1 cellular context compared by ENCODE assay signal in the genomic region with DNA sequence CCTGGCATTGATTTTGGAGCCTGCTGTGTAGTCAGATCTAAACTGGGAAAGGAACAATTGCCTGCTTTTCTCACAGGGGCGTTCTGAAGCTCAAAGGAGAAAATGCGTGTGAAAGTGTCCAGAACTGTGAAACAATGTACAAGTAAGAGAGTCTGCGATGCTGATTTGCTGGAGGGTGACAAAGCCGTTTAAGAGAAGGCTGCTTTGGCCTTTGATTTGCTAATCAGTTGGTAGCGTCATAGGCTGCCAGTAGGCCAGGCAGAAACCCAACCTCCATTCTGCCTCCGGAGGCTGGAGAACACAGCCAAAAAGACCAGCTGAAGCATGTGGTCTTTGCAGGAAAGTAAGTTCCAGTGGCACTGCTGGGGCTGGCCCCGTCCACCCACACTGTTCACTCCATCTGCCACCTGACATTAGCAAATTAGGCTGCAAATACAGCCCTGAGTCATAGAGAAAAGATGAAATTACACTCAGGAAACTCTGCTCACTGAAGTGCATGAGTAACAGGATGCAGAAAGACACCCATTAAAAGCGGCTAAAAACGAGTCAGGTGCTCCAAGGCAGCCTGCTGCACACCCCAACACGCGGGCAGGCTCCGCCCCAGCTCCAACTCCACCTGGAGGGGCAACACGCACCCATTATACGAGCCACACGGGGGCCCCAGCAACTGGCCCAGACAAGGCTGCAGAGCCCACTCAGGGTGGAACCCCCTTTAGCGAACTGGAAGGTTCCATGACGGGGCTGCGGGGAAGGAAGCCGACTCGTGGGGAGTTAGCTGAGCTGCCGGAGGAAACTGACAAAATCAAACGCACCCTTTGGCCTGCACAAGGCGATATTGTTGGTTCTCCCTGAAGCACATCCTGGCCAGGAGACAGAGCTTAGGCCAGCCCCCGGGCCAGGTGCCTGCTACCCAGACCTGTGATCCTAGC.
TF ChIP-seq lines count a peak whose summit lies in the region.

No MANE protein-coding gene starts in this region.

TF ChIP-seq in GM12878, 131 proteins besides CTCF, POLR2A, EP300 and RAD21 (continued from another document):
- TF ChIP-seq, protein P1, sequence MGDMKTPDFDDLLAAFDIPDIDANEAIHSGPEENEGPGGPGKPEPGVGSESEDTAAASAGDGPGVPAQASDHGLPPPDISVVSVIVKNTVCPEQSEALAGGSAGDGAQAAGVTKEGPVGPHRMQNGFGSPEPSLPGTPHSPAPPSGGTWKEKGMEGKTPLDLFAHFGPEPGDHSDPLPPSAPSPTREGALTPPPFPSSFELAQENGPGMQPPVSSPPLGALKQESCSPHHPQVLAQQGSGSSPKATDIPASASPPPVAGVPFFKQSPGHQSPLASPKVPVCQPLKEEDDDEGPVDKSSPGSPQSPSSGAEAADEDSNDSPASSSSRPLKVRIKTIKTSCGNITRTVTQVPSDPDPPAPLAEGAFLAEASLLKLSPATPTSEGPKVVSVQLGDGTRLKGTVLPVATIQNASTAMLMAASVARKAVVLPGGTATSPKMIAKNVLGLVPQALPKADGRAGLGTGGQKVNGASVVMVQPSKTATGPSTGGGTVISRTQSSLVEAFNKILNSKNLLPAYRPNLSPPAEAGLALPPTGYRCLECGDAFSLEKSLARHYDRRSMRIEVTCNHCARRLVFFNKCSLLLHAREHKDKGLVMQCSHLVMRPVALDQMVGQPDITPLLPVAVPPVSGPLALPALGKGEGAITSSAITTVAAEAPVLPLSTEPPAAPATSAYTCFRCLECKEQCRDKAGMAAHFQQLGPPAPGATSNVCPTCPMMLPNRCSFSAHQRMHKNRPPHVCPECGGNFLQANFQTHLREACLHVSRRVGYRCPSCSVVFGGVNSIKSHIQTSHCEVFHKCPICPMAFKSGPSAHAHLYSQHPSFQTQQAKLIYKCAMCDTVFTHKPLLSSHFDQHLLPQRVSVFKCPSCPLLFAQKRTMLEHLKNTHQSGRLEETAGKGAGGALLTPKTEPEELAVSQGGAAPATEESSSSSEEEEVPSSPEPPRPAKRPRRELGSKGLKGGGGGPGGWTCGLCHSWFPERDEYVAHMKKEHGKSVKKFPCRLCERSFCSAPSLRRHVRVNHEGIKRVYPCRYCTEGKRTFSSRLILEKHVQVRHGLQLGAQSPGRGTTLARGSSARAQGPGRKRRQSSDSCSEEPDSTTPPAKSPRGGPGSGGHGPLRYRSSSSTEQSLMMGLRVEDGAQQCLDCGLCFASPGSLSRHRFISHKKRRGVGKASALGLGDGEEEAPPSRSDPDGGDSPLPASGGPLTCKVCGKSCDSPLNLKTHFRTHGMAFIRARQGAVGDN (IDR thresholded peaks at IDR 0.05): peak; percentile 92
- TF ChIP-seq IKZF1 (conservative IDR thresholded peaks at IDR 0.05): peak; percentile 93
- no peak; the same call in 1 of the 3 replicates for TF ChIP-seq POU2F2 (IDR thresholded peaks at IDR 0.05; ENCODE audit: borderline replicate concordance, low read depth, low read length)
- TF ChIP-seq POLR2AphosphoS5 (IDR thresholded peaks at IDR 0.05; ENCODE audit: low read length): peak; percentile 67
- TF ChIP-seq NFYA (IDR thresholded peaks at IDR 0.05; ENCODE audit: borderline replicate concordance, low read depth, low read length): no peak
- TF ChIP-seq, protein P2, sequence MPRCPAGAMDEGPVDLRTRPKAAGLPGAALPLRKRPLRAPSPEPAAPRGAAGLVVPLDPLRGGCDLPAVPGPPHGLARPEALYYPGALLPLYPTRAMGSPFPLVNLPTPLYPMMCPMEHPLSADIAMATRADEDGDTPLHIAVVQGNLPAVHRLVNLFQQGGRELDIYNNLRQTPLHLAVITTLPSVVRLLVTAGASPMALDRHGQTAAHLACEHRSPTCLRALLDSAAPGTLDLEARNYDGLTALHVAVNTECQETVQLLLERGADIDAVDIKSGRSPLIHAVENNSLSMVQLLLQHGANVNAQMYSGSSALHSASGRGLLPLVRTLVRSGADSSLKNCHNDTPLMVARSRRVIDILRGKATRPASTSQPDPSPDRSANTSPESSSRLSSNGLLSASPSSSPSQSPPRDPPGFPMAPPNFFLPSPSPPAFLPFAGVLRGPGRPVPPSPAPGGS (IDR thresholded peaks at IDR 0.05; ENCODE audit: borderline replicate concordance, insufficient read depth, low read depth, low read length, poor library complexity, severe bottlenecking): peak; percentile 88
- TF ChIP-seq, protein P3, sequence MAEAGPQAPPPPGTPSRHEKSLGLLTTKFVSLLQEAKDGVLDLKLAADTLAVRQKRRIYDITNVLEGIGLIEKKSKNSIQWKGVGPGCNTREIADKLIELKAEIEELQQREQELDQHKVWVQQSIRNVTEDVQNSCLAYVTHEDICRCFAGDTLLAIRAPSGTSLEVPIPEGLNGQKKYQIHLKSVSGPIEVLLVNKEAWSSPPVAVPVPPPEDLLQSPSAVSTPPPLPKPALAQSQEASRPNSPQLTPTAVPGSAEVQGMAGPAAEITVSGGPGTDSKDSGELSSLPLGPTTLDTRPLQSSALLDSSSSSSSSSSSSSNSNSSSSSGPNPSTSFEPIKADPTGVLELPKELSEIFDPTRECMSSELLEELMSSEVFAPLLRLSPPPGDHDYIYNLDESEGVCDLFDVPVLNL (IDR thresholded peaks at IDR 0.05; ENCODE audit: low read depth, low read length): no peak
- TF ChIP-seq MEF2B (IDR thresholded peaks at IDR 0.05; ENCODE audit: partially characterized antibody, poor library complexity, severe bottlenecking): no peak
TF ChIP-seq in GM12878: peak in this region for 80.
